12 cellular contexts compared by ENCODE assay signal in the genomic region with DNA sequence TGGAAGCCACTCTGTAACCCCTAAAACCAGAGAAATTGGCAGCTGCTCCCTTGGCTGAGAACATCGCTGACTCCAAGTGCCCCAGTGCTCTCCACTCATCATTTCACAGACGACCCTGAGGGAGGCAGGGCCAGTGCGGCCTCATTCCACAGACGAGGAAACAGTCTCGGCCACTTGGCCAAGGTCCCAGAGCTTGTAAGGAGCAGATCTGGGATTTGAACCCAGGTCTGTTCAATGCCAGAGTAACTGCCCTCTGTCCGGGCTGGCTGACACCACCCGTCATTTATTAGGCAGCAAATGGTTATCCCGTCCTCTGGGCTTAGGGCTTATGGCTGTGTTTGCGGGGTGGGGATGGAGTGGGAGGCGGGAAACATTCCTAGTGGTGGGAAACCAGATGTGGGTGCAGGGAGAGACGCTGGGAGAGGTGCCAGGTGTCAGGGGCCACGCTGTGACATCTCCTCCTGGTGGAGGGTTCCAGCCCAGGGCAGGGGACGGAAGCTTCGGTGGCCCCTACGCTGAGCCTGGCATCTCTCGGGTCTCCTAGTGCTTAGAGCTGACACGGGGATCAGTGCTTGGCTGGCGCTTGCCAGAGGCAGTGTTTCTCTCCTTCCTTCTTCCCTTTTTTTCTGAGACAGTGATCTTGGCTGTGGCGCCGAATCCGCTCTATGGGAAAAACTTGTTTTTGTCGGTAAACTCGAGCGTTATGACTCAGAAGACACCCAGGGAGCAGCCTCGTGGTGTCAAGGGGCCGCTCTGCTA. TPM values are rescaled to one million over a fixed set of nuclear protein-coding genes. Genes with fewer than 3 reads are reported as not detected.
DNase-seq lines count a peak whose midpoint lies in the region; TF ChIP-seq lines count a peak whose summit lies in the region.
"Had no signal": no experiment of that assay in that cellular context is flagged by ENCODE, and none has a peak within 500 bp of the region (broad histone marks: within the 10 kb centered on the region; RNA-seq: fewer than 3 reads in every experiment).

No MANE protein-coding gene starts in this region.

- no peak overlapping the region for H3K27ac Mint-ChIP-seq in immature natural killer cell
- H3K27ac Mint-ChIP-seq: T-helper 1 cell treated with Interleukin-12 subunit alpha and Interleukin-12 subunit beta and Interleukin-4 antibody, amounts not matched to agents 30 μg/mL and 1 μg/mL, for 36 hours had no signal

- H3K4me3 ChIP-seq in HUES48 (ENCODE audit: low read depth, low read length) (no peak overlapping the region), stomach (peak overlapping the region in 2 of 4 donors; percentile 2 to 8)
- H3K4me3 ChIP-seq: pancreas, upper lobe of left lung had no signal

- WGBS in stomach, 5 donors = 25 to 39% (median 37%) methylated on average over 26 of the region's 26 CpGs

- H3K4me1 ChIP-seq in HUES48 (ENCODE audit: control insufficient read depth, insufficient read depth, low read length) = no peaks in the 10 kb centered on the region
- H3K4me1 ChIP-seq in stomach = peaks cover under 1 to 17% (median 9%) of the 10 kb centered on the region in 4 donors
- H3K4me1 ChIP-seq: pancreas had no signal

- peaks cover 0 to 3% (median 0%) of the 10 kb centered on the region in 3 donors for H3K36me3 Mint-ChIP-seq in immature natural killer cell

- H3K4me1 Mint-ChIP-seq in immature natural killer cell = no peaks in the 10 kb centered on the region

- H3K27me3 Mint-ChIP-seq in immature natural killer cell (ENCODE audit: low read depth in 3 of 3) = peaks cover 2 to 13% (median 8%) of the 10 kb centered on the region in 3 donors

- H3K9me3 ChIP-seq in HUES48 (ENCODE audit: control insufficient read depth, insufficient read depth, low read length) (no peaks in the 10 kb centered on the region), stomach (no peaks in the 10 kb centered on the region)
- H3K9me3 ChIP-seq: pancreas, upper lobe of left lung had no signal

- peaks cover 0 to under 1% (median 0%) of the 10 kb centered on the region in 6 donors for H3K9me3 Mint-ChIP-seq in immature natural killer cell

- intact Hi-C loops in stomach (cut with DNase I; ENCODE audit: low total_unique reads) = no loop called here

- H3K4me3 Mint-ChIP-seq in immature natural killer cell = no peak overlapping the region
- H3K4me3 Mint-ChIP-seq: T-helper 1 cell treated with Interleukin-12 subunit alpha and Interleukin-12 subunit beta and Interleukin-4 antibody, amounts not matched to agents 30 μg/mL and 1 μg/mL, for 36 hours had no signal

- H3K27me3 ChIP-seq in HUES48 (ENCODE audit: control insufficient read depth, insufficient read depth, low read length) (peaks cover 32% of the 10 kb centered on the region), stomach (peaks cover 0 to 5% (median 0%) of the 10 kb centered on the region in 3 donors)
- H3K27me3 ChIP-seq: pancreas, upper lobe of left lung had no signal

- H3K27ac ChIP-seq in HUES48 (ENCODE audit: low read depth, low read length) (peak overlapping the region; percentile 43), cingulate gyrus (ENCODE audit: low read depth, low read length) (peak overlapping the region; percentile 7), stomach (peak overlapping the region in 4 of 5 donors; percentile 61 to 80 (median 74))

- H3K36me3 ChIP-seq in HUES48 (ENCODE audit: control insufficient read depth, insufficient read depth, low read length) (no peaks in the 10 kb centered on the region), stomach (no peaks in the 10 kb centered on the region)
- H3K36me3 ChIP-seq: pancreas, upper lobe of left lung had no signal

- TF ChIP-seq EP300 in stomach (IDR thresholded peaks at IDR 0.05) = no peak

- TF ChIP-seq CTCF in stomach (IDR thresholded peaks at IDR 0.05) = no peak

- no peak overlapping the region for H3K9ac ChIP-seq in HUES48 (ENCODE audit: low read depth, low read length)

- peak; percentile 46 for DNase-seq in left kidney (ENCODE audit: low read depth, low spot score)
- no peak for DNase-seq in stomach
- no peak for DNase-seq in dedifferentiated amniotic fluid mesenchymal stem cell (ENCODE audit: extremely low spot score)
- DNase-seq in activated effector memory CD4-positive, alpha-beta T cell treated with anti-CD3 and anti-CD28 coated beads, Interleukin-2, amount 50 U/mL, for 16 hours = no peak
- DNase-seq in NCI-H345 treated with DMSO at 0.1 percent for 48 hours (lab: John Stamatoyannopoulos, UW; ENCODE audit: unreplicated experiment) = no peak
- DNase-seq in immature natural killer cell = no peak
- DNase-seq: NCI-H1417 treated with DMSO at 0.1 percent for 48 hours, pancreas had no signal

- no peak for TF ChIP-seq POLR2A in stomach (IDR thresholded peaks at IDR 0.05)

RNA-seq across cellular contexts. Expression of a gene that starts 20.1 kb away (rescaled TPM):
- 10 to 100 TPM in 1 of 5 donors, 1 to 10 TPM in 4; 2.6 to 30.4 (median 4.5) TPM for total RNA-seq in stomach
- polyA plus RNA-seq in stomach (10 to 100 TPM in 2 of 3 donors, 1 to 10 TPM in 1; 7.2 to 25.1 (median 17.0) TPM), immature natural killer cell (1 to 10 TPM in 1 of 3 donors, under 1 TPM in 2; 0.15 to 1.1 (median 0.16) TPM)

Comparison
In these comparisons a context has a peak if more than half of its experiments do, and no peak if none do; other contexts are left out.
1. H3K27ac ChIP-seq: peak in every context shown above with its lines; median percentile 74 in stomach; 43 in HUES48; 7 in cingulate gyrus.